ENCODE assay signal across 8 cellular contexts in the genomic region with DNA sequence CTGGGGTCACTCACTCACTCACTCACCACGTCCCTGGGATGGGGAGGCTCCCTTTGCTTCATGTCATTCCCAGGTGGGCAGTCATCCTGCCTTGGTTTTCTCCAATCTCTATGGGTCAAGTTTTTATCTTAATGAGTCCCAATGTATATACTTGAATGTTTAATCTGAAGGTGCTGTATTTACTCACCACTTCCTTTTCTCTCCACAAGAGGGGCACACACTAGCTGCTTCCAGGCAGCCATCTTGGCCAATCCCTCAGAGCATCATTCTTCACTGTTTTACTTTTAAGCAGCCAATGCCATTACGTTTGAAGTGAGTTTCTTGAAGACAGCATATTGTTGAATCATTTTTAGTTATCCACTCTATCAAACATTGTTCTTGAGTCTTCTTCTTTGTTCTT.
DNase-seq lines count a peak whose midpoint lies in the region; ATAC-seq and TF ChIP-seq lines count a peak whose summit lies in the region.

No MANE protein-coding gene starts in this region.

- WGBS in mesendoderm (ENCODE audit: extremely low coverage, insufficient coverage, low lambda C conversion rate): no CpG with 5 or more reads among the region's 2 CpGs
- WGBS in sigmoid colon, 2 donors: 84 to 85% methylated on average over 2 of the region's 2 CpGs

- no peak overlapping the region for H3K4me3 Mint-ChIP-seq in activated CD4-positive, alpha-beta memory T cell treated with anti-CD3 and anti-CD28 coated beads for 36 hours

- no peak overlapping the region for H3K9ac ChIP-seq in HCT116 (ENCODE audit: low read length)
- no peak overlapping the region for H3K9ac ChIP-seq in PC-3 (ENCODE audit: low read length)
- H3K9ac ChIP-seq in mesendoderm (ENCODE audit: low read length): no peak overlapping the region

- H3K79me1 ChIP-seq in mesendoderm (ENCODE audit: low read length): no peaks in the 10 kb centered on the region

- H3K27me3 ChIP-seq in HCT116 (ENCODE audit: insufficient read depth, low read length) (no peaks in the 10 kb centered on the region), PC-3 (ENCODE audit: low read length) (no peaks in the 10 kb centered on the region), mesendoderm (ENCODE audit: insufficient read depth, low read length, poor library complexity) (no peaks in the 10 kb centered on the region), sigmoid colon (no peaks in the 10 kb centered on the region)

- no peak overlapping the region for H4K5ac ChIP-seq in mesendoderm (ENCODE audit: low read length)

- H2BK5ac ChIP-seq in mesendoderm (ENCODE audit: low read length): no peak overlapping the region

- TF ChIP-seq POLR2A in HCT116 (IDR thresholded peaks at IDR 0.05; ENCODE audit: borderline replicate concordance, extremely low read depth, insufficient read depth, insufficient read length): no peak
- TF ChIP-seq POLR2A in sigmoid colon (IDR thresholded peaks at IDR 0.05): no peak

- no peak overlapping the region for H3K23ac ChIP-seq in mesendoderm (ENCODE audit: low read length)

- H3K36me3 Mint-ChIP-seq in activated CD4-positive, alpha-beta memory T cell treated with anti-CD3 and anti-CD28 coated beads for 36 hours: no peaks in the 10 kb centered on the region

- H2BK15ac ChIP-seq in mesendoderm (replicated peaks; ENCODE audit: low read depth): no peak overlapping the region

- H3K36me3 ChIP-seq in HCT116 (ENCODE audit: control insufficient read depth in 1 of 2, insufficient read depth in 2 of 2, low read length in 2 of 2) (no peaks in the 10 kb centered on the region), PC-3 (ENCODE audit: low read depth, low read length) (no peaks in the 10 kb centered on the region), mesendoderm (ENCODE audit: control insufficient read depth, insufficient read depth, low read length) (no peaks in the 10 kb centered on the region), sigmoid colon (no peaks in the 10 kb centered on the region)

- H3K18ac ChIP-seq in mesendoderm (ENCODE audit: low read length): no peak overlapping the region

- CTCF ChIA-PET in HCT116 (lab: Charles Lee) (no interaction called here), PC-3 (lab: Charles Lee) (no interaction called here)
- CTCF ChIA-PET in activated CD4-positive, alpha-beta memory T cell treated with anti-CD3 and anti-CD28 coated beads for 36 hours (lab: Charles Lee): no interaction called here

- TF ChIP-seq CTCF in GM12873 (IDR thresholded peaks at IDR 0.05; ENCODE audit: insufficient read depth, low read depth, low read length, missing control alignments) (peak; percentile 49), HCT116 (IDR thresholded peaks at IDR 0.05 in 2 of 3, conservative IDR thresholded peaks at IDR 0.05 in 1 of 3; ENCODE audit: borderline replicate concordance in 1 of 3, insufficient read depth in 1 of 3, low read depth in 2 of 3, low read length in 2 of 3) (peak in 2 of 3 experiments; percentile 44 to 61; a peak in 3 of 6 replicates), PC-3 (conservative IDR thresholded peaks at IDR 0.05; ENCODE audit: low read depth, low read length) (peak; percentile 50), sigmoid colon (IDR thresholded peaks at IDR 0.05) (no peak)

- POLR2A ChIA-PET in HCT116 (lab: Charles Lee) (no interaction called here), PC-3 (lab: Charles Lee; ENCODE audit: unreplicated experiment) (no interaction called here)
- POLR2A ChIA-PET in activated CD4-positive, alpha-beta memory T cell treated with anti-CD3 and anti-CD28 coated beads for 36 hours (lab: Charles Lee): no interaction called here

- no peak overlapping the region for H2BK120ac ChIP-seq in mesendoderm (ENCODE audit: low read depth, low read length)

- H3F3A ChIP-seq in PC-3 (ENCODE audit: low read length, unreplicated experiment): no peaks in the 10 kb centered on the region

- H3K79me2 ChIP-seq in HCT116 (ENCODE audit: insufficient read depth, low read length) (no peaks in the 10 kb centered on the region), PC-3 (ENCODE audit: low read length) (no peaks in the 10 kb centered on the region), mesendoderm (ENCODE audit: control insufficient read depth, insufficient read depth, low read length) (no peaks in the 10 kb centered on the region)

- H3K9me3 Mint-ChIP-seq in activated CD4-positive, alpha-beta memory T cell treated with anti-CD3 and anti-CD28 coated beads for 36 hours: no peaks in the 10 kb centered on the region

- H3K4ac ChIP-seq in mesendoderm (ENCODE audit: low read depth, low read length): no peak overlapping the region

- H3K56ac ChIP-seq in mesendoderm (ENCODE audit: low read length): no peak overlapping the region

- no peak overlapping the region for H4K8ac ChIP-seq in mesendoderm (ENCODE audit: low read depth, low read length)

- H2AFZ ChIP-seq in HCT116 (ENCODE audit: low read depth, low read length, poor library complexity, severe bottlenecking): peak overlapping the region; percentile 94
- H2AFZ ChIP-seq in PC-3 (ENCODE audit: low read length): no peak overlapping the region

- RAD21 ChIA-PET in HCT116 (lab: Charles Lee; ENCODE audit: low non-redundant PET in 1 of 2, low total read pairs in 2 of 2, uncharacterized antibody in 2 of 2, unreplicated experiment in 2 of 2): no interaction called here

- no peak overlapping the region for H3K4me3 ChIP-seq in HCT116 (replicated peaks in 1 of 2; ENCODE audit: low read depth in 1 of 2, low read length in 2 of 2)
- no peak overlapping the region for H3K4me3 ChIP-seq in PC-3 (ENCODE audit: low read length)
- no peak overlapping the region for H3K4me3 ChIP-seq in mesendoderm (ENCODE audit: low read length)
- H3K4me3 ChIP-seq in sigmoid colon: no peak overlapping the region

- no peaks in the 10 kb centered on the region for H3K4me1 Mint-ChIP-seq in activated CD4-positive, alpha-beta memory T cell treated with anti-CD3 and anti-CD28 coated beads for 36 hours (ENCODE audit: low read depth)

- H3K27me3 Mint-ChIP-seq in activated CD4-positive, alpha-beta memory T cell treated with anti-CD3 and anti-CD28 coated beads for 36 hours: no peaks in the 10 kb centered on the region

- H3K4me1 ChIP-seq in HCT116 (ENCODE audit: control insufficient read depth in 1 of 2, insufficient read depth in 2 of 2, low read length in 2 of 2): no peaks in the 10 kb centered on the region
- no peaks in the 10 kb centered on the region for H3K4me1 ChIP-seq in PC-3 (ENCODE audit: insufficient read depth, low read length)
- H3K4me1 ChIP-seq in mesendoderm (ENCODE audit: control insufficient read depth, low read depth, low read length): no peaks in the 10 kb centered on the region
- peaks cover 0 to 5% (median 0%) of the 10 kb centered on the region in 4 donors for H3K4me1 ChIP-seq in sigmoid colon

- DNase-seq in HCT116 (ENCODE audit: low read depth, low spot score): no peak
- DNase-seq in PC-3: peak; percentile 20
- peak; percentile 29 for DNase-seq in mesendoderm
- DNase-seq in activated CD8-positive, alpha-beta memory T cell treated with anti-CD3 and anti-CD28 coated beads, Interleukin-2, amount 50 U/mL, for 4 hours: no peak
- DNase-seq in activated CD4-positive, alpha-beta memory T cell treated with anti-CD3 and anti-CD28 coated beads for 36 hours: no peak
- DNase-seq in NCI-H2029 treated with DMSO at 0.1 percent for 48 hours (lab: John Stamatoyannopoulos, UW): no peak
- DNase-seq in sigmoid colon: no peak

- no peak overlapping the region for H3K27ac Mint-ChIP-seq in activated CD4-positive, alpha-beta memory T cell treated with anti-CD3 and anti-CD28 coated beads for 36 hours

- H3K9me3 ChIP-seq in HCT116 (ENCODE audit: control insufficient read depth in 1 of 2, insufficient read depth in 1 of 2, low read depth in 1 of 2, low read length in 2 of 2) (no peaks in the 10 kb centered on the region), PC-3 (ENCODE audit: low read length) (no peaks in the 10 kb centered on the region), sigmoid colon (no peaks in the 10 kb centered on the region)

- H3K27ac ChIP-seq in HCT116 (ENCODE audit: low read depth, low read length): no peak overlapping the region
- no peak overlapping the region for H3K27ac ChIP-seq in PC-3 (ENCODE audit: low read length)
- no peak overlapping the region for H3K27ac ChIP-seq in mesendoderm (ENCODE audit: low read depth, low read length)
- H3K27ac ChIP-seq in sigmoid colon: no peak overlapping the region

- H3K9me2 ChIP-seq in HCT116 (ENCODE audit: insufficient read depth) (no peaks in the 10 kb centered on the region), PC-3 (replicated peaks; ENCODE audit: low read length) (no peaks in the 10 kb centered on the region)

- intact Hi-C loops in HCT116 (cut with micrococcal nuclease) (no loop called here), PC-3 (cut with micrococcal nuclease) (no loop called here), sigmoid colon (cut with DNase I) (no loop called here)
- intact Hi-C loops in activated CD4-positive, alpha-beta memory T cell treated with anti-CD3 and anti-CD28 coated beads for 36 hours (cut with micrococcal nuclease): no loop called here

- no peak for TF ChIP-seq RAD21 in HCT116 (IDR thresholded peaks at IDR 0.05; ENCODE audit: low read depth)

- no peak for TF ChIP-seq EP300 in sigmoid colon (IDR thresholded peaks at IDR 0.05)

- ATAC-seq in HCT116 (peak; percentile 73), PC-3 (no peak)

- no peak overlapping the region for H3K4me2 ChIP-seq in HCT116 (ENCODE audit: low read length)
- no peak overlapping the region for H3K4me2 ChIP-seq in PC-3 (ENCODE audit: low read length)
- no peak overlapping the region for H3K4me2 ChIP-seq in mesendoderm (ENCODE audit: low read length)

- BruUV-seq in HCT116 (replicated peaks; lab: Mats Ljungman, UMichigan) (no TSS peak), PC-3 (replicated peaks; lab: Mats Ljungman, UMichigan) (no TSS peak)

- H2AK5ac ChIP-seq in mesendoderm (ENCODE audit: low read length): no peak overlapping the region

- no peaks in the 10 kb centered on the region for H4K20me1 ChIP-seq in HCT116 (ENCODE audit: insufficient read depth)
- no peaks in the 10 kb centered on the region for H4K20me1 ChIP-seq in PC-3 (ENCODE audit: low read length)

TF ChIP-seq in HCT116, 20 proteins besides CTCF, POLR2A, EP300 and RAD21:
- TF ChIP-seq YY1 (IDR thresholded peaks at IDR 0.05; ENCODE audit: extremely low read depth, insufficient replicate concordance, low read depth, low read length) (peak; percentile 78), FOSL1 (IDR thresholded peaks at IDR 0.05; ENCODE audit: low read depth) (no peak)
TF ChIP-seq in HCT116: peak in this region for 1.

Comparison
In these comparisons a context has a peak if more than half of its experiments do, and no peak if none do; other contexts are left out.
1. CTCF ChIP-seq: peak in GM12873 (single experiment), HCT116 (2 of 3) and PC-3 (single experiment); none in sigmoid colon (0 of 4).
2. DNase-seq: peak in PC-3 (single experiment) and mesendoderm (single experiment); none in HCT116 (single experiment), activated CD8-positive, alpha-beta memory T cell treated with anti-CD3 and anti-CD28 coated beads, Interleukin-2, amount 50 U/mL, for 4 hours (single experiment), activated CD4-positive, alpha-beta memory T cell treated with anti-CD3 and anti-CD28 coated beads for 36 hours (single experiment), NCI-H2029 treated with DMSO at 0.1 percent for 48 hours (single experiment) and sigmoid colon (single experiment).